ENCODE assay signal across 11 cellular contexts in the genomic region with DNA sequence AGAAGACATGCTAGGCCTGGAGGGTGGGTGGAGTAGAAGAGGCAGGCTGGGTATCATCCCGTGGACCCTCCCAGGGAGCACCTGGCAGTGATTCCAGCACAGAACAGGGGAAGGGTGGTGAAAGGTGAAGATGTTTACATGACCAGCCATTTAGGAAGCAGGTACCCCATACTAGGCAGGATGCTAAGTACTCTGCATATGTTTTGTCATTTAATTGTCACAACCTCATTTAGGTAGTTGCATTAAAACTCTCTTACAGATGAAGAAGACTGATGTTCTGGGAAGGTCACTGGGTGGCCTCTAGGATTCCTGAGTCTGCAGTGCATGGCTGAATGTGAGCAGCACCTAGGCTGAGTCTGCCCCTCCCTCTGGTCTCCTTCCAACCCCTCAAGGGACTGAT. TPM values are rescaled to one million over a fixed set of nuclear protein-coding genes. Genes with fewer than 3 reads are reported as not detected.
A peak's percentile ranks its signal among the peaks of the same experiment; 100 is the strongest.
DNase-seq lines count a peak whose midpoint lies in the region; ATAC-seq, FAIRE-seq and TF ChIP-seq lines count a peak whose summit lies in the region.
"Had no signal": no experiment of that assay in that cellular context is flagged by ENCODE, and none has a peak within 500 bp of the region (broad histone marks: within the 10 kb centered on the region; RNA-seq: fewer than 3 reads in every experiment).

No MANE protein-coding gene starts in this region.

- TF ChIP-seq POLR2A in suprapubic skin (IDR thresholded peaks at IDR 0.05): no peak

- peak overlapping the region; percentile 68 for H3K9ac ChIP-seq in keratinocyte (ENCODE audit: control insufficient read depth, extremely low read depth, insufficient read depth, low read length)

- H4K20me1 ChIP-seq in keratinocyte (ENCODE audit: control insufficient read depth, extremely low read depth, insufficient read depth, low read length): peaks cover 4% of the 10 kb centered on the region

- dilution Hi-C loops in keratinocyte (cut with MboI; ENCODE audit: extremely low pct_ligation_motif_present, low sequenced_read_pairs): no loop called here

- H3K4me1 ChIP-seq in keratinocyte (ENCODE audit: control insufficient read depth, extremely low read depth, insufficient read depth, low read length): peaks cover 72% of the 10 kb centered on the region
- peaks cover 100% of the 10 kb centered on the region for H3K4me1 ChIP-seq in suprapubic skin

- peaks cover 1 to 21% of the 10 kb centered on the region in 2 experiments for H3K36me3 ChIP-seq in keratinocyte (ENCODE audit: control insufficient read depth in 2 of 2, extremely low read depth in 1 of 2, insufficient read depth in 2 of 2, low read length in 2 of 2)
- no peaks in the 10 kb centered on the region for H3K36me3 ChIP-seq in suprapubic skin
- H3K36me3 ChIP-seq: SJCRH30 had no signal

- no peaks in the 10 kb centered on the region for H3K9me3 Mint-ChIP-seq in activated naive CD4-positive, alpha-beta T cell treated with anti-CD3 and anti-CD28 coated beads, Interleukin-2, amount 50 U/mL, for 72 hours

- peaks cover 84% of the 10 kb centered on the region for H3K79me2 ChIP-seq in keratinocyte (ENCODE audit: control insufficient read depth, insufficient read depth, low read length)

- peak overlapping the region; percentile 43 for H3K4me2 ChIP-seq in keratinocyte (ENCODE audit: control insufficient read depth, extremely low read depth, insufficient read depth, low read depth, low read length)

- H3K36me3 Mint-ChIP-seq in activated naive CD4-positive, alpha-beta T cell treated with anti-CD3 and anti-CD28 coated beads, Interleukin-2, amount 50 U/mL, for 72 hours: peaks cover 0 to 21% of the 10 kb centered on the region in 2 donors

- peak; percentile 43 for DNase-seq in activated effector memory CD4-positive, alpha-beta T cell treated with anti-CD3 and anti-CD28 coated beads, Interleukin-2, amount 50 U/mL, for 16 hours
- DNase-seq in activated effector memory CD4-positive, alpha-beta T cell treated with Interleukin-2 at 50 U/mL for 16 hours: no peak
- no peak for DNase-seq in activated naive CD4-positive, alpha-beta T cell treated with anti-CD3 and anti-CD28 coated beads, Interleukin-2, amount 50 U/mL, for 72 hours (ENCODE audit: low spot score in 2 of 2)
- DNase-seq in keratinocyte (ENCODE audit: low read depth, low spot score) (no peak), suprapubic skin (ENCODE audit: low spot score in 2 of 2) (peak in 1 of 2 donors; percentile 33), NCI-H2171 treated with DMSO at 0.1 percent for 48 hours (lab: John Stamatoyannopoulos, UW) (no peak), NCI-H1436 (lab: John Stamatoyannopoulos, UW) (no peak), left lobe of liver (ENCODE audit: low spot score) (no peak)
- DNase-seq: KG1, NCI-H446 treated with DMSO at 0.1 percent for 48 hours, SJCRH30 had no signal

- H3K27ac ChIP-seq in keratinocyte (ENCODE audit: control insufficient read depth, insufficient read depth, low read length) (peak overlapping the region; percentile 87), suprapubic skin (peak overlapping the region; percentile 93)
- H3K27ac ChIP-seq: SJCRH30 had no signal

- peak overlapping the region; percentile 87 to 88 for H3K27ac Mint-ChIP-seq in activated naive CD4-positive, alpha-beta T cell treated with anti-CD3 and anti-CD28 coated beads, Interleukin-2, amount 50 U/mL, for 72 hours

- H3K9me3 ChIP-seq in keratinocyte (ENCODE audit: control insufficient read depth, low read depth, low read length) (no peaks in the 10 kb centered on the region), suprapubic skin (no peaks in the 10 kb centered on the region)
- H3K9me3 ChIP-seq: SJCRH30 had no signal

- H2AFZ ChIP-seq in keratinocyte (ENCODE audit: control insufficient read depth, low read length): no peak overlapping the region

- TF ChIP-seq CTCF in keratinocyte (optimal IDR thresholded peaks at IDR 0.05 in 1 of 3, IDR thresholded peaks at IDR 0.05 in 1 of 3, conservative IDR thresholded peaks at IDR 0.05 in 1 of 3; ENCODE audit: extremely low read depth in 1 of 3, insufficient read depth in 2 of 3, low read length in 3 of 3) (no peak), suprapubic skin (IDR thresholded peaks at IDR 0.05) (no peak)

- FAIRE-seq in keratinocyte (lab: Jason Lieb, UNC): no peak

- peaks cover 3% of the 10 kb centered on the region for H3K9me1 ChIP-seq in keratinocyte (ENCODE audit: control insufficient read depth, extremely low read depth, insufficient read depth, low read length)

- H3K27me3 ChIP-seq in keratinocyte (ENCODE audit: control insufficient read depth, extremely low read depth, insufficient read depth, low read length) (no peaks in the 10 kb centered on the region), suprapubic skin (no peaks in the 10 kb centered on the region)
- H3K27me3 ChIP-seq: SJCRH30 had no signal

- ATAC-seq in activated naive CD4-positive, alpha-beta T cell treated with anti-CD3 and anti-CD28 coated beads, Interleukin-2, amount 50 U/mL, for 72 hours: no peak
- ATAC-seq in left lobe of liver: no peak

- no peak for TF ChIP-seq EP300 in suprapubic skin (IDR thresholded peaks at IDR 0.05)

- 75% methylated on average over 1 of the region's 1 CpG for WGBS in suprapubic skin

- no peak overlapping the region for H3K4me3 ChIP-seq in keratinocyte (ENCODE audit: control insufficient read depth in 2 of 3, extremely low read depth in 1 of 3, insufficient read depth in 2 of 3, low read depth in 1 of 3, low read length in 3 of 3)
- H3K4me3 ChIP-seq in suprapubic skin: no peak overlapping the region
- H3K4me3 ChIP-seq: SJCRH30 had no signal

RNA-seq across cellular contexts. Expression of a gene that starts 15.2 kb away (rescaled TPM):
- 10 to 100 TPM; 19.6 to 26.1 TPM for total RNA-seq in activated naive CD4-positive, alpha-beta T cell treated with anti-CD3 and anti-CD28 coated beads, Interleukin-2, amount 50 U/mL, for 72 hours
- polyA plus RNA-seq in keratinocyte: 11.9 to 13.8 TPM (median 12.1 TPM) in 3 replicates
- 17.4 TPM for polyA plus RNA-seq in keratinocyte (2011; ENCODE audit: low read depth)
- polyA plus RNA-seq in keratinocyte (2011; cell fraction: cytosol; rRNA removed): 6.5 and 6.6 TPM in 2 replicates
- 29.0 and 31.0 TPM in 2 replicates for polyA plus RNA-seq in keratinocyte (2011; cell fraction: nucleus; rRNA removed)
- 11.3 and 42.3 TPM in 2 replicates for polyA plus RNA-seq in keratinocyte (2012; ENCODE audit: low replicate concordance)
- 17.5 to 24.9 TPM (median 20.1 TPM) in 3 replicates for polyA minus RNA-seq in keratinocyte
- polyA minus RNA-seq in keratinocyte (2011; cell fraction: cytosol; rRNA and poly(A)+ RNA removed): 12.3 TPM
- 36.4 and 39.5 TPM in 2 replicates for polyA minus RNA-seq in keratinocyte (2011; cell fraction: nucleus; rRNA and poly(A)+ RNA removed)
- total RNA-seq in suprapubic skin: 100 to 1,000 TPM in 3 of 4 donors, 10 to 100 TPM in 1; 98.5 to 217 (median 191) TPM
- 4.5 TPM for total RNA-seq in left lobe of liver

RNA-seq across cellular contexts. Expression of a gene that starts 30.5 kb away (rescaled TPM):
- total RNA-seq in activated naive CD4-positive, alpha-beta T cell treated with anti-CD3 and anti-CD28 coated beads, Interleukin-2, amount 50 U/mL, for 72 hours: 1 to 10 TPM; 1.3 to 1.5 TPM
- 0.82 to 2.3 TPM (median 1.4 TPM) in 3 replicates for polyA plus RNA-seq in keratinocyte
- 1.7 TPM for polyA plus RNA-seq in keratinocyte (2011; ENCODE audit: low read depth)
- 1.7 and 2.5 TPM in 2 replicates for polyA plus RNA-seq in keratinocyte (2011; cell fraction: cytosol; rRNA removed)
- 1.4 and 2.1 TPM in 2 replicates for polyA plus RNA-seq in keratinocyte (2011; cell fraction: nucleus; rRNA removed)
- 0.49 and 1.7 TPM in 2 replicates for polyA plus RNA-seq in keratinocyte (2012; ENCODE audit: low replicate concordance)
- 0.33 to 0.90 TPM in 2 of 3 replicates, not detected in the other for polyA minus RNA-seq in keratinocyte
- polyA minus RNA-seq in keratinocyte (2011; cell fraction: cytosol; rRNA and poly(A)+ RNA removed): 0.58 TPM
- 0.21 and 0.54 TPM in 2 replicates for polyA minus RNA-seq in keratinocyte (2011; cell fraction: nucleus; rRNA and poly(A)+ RNA removed)
- total RNA-seq in suprapubic skin (1 to 10 TPM in 1 of 4 donors, under 1 TPM in 3; 0.13 to 1.0 (median 0.39) TPM), left lobe of liver (0.15 TPM)
- total RNA-seq: SJCRH30 had no signal

RNA-seq across cellular contexts. Expression of a gene that starts 54.1 kb away (rescaled TPM):
- total RNA-seq in activated naive CD4-positive, alpha-beta T cell treated with anti-CD3 and anti-CD28 coated beads, Interleukin-2, amount 50 U/mL, for 72 hours: 1 to 10 TPM; 1.4 to 1.6 TPM
- polyA plus RNA-seq in keratinocyte: 42.7 to 56.9 TPM (median 47.1 TPM) in 3 replicates
- polyA plus RNA-seq in keratinocyte (2011; ENCODE audit: low read depth): 3.5 TPM
- 43.7 and 50.3 TPM in 2 replicates for polyA plus RNA-seq in keratinocyte (2011; cell fraction: cytosol; rRNA removed)
- 29.6 and 32.1 TPM in 2 replicates for polyA plus RNA-seq in keratinocyte (2011; cell fraction: nucleus; rRNA removed)
- polyA plus RNA-seq in keratinocyte (2012; ENCODE audit: low replicate concordance): 28.2 and 28.3 TPM in 2 replicates
- 17.9 to 33.5 TPM (median 25.5 TPM) in 3 replicates for polyA minus RNA-seq in keratinocyte
- polyA minus RNA-seq in keratinocyte (2011; cell fraction: cytosol; rRNA and poly(A)+ RNA removed): 10.7 TPM
- polyA minus RNA-seq in keratinocyte (2011; cell fraction: nucleus; rRNA and poly(A)+ RNA removed): 7.9 and 15.6 TPM in 2 replicates
- 10 to 100 TPM; 19.0 to 35.5 (median 25.4) TPM for total RNA-seq in suprapubic skin
- 2.9 TPM for total RNA-seq in left lobe of liver
